9 cellular contexts compared by ENCODE assay signal in the genomic region with DNA sequence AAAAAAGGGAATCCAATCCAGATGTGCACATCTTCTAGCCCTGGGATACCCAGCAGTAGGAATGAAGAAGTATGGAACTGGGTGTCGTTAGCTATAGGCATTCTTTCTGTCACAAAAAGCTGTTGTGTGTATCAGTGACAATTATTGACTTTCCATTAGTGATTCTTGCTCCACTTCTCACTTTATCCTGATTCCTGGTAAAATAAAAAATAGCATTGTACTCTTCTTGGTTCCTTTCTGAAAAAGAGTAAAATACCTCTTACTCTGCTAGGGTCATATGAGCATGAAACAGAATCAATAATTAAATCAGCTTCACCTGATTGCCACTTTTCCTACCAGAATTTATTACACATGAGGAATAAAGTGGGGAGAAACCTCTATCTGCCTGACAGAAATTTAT. TPM values are rescaled to one million over a fixed set of nuclear protein-coding genes. Genes with fewer than 3 reads are reported as not detected.
"Had no signal": no experiment of that assay in that cellular context is flagged by ENCODE, and none has a peak within 500 bp of the region (broad histone marks: within the 10 kb centered on the region; RNA-seq: fewer than 3 reads in every experiment).

A gene (minus strand): TSS at position 101 of the 400 bp plus-strand sequence. CDS start 0 bp downstream, at position 101.

- FAIRE-seq: G401.6, GM12878, GM12891, GM12892, GM18507, GM19239 had no signal

- H3K4me3 ChIP-seq: GM12878 had no signal

- ATAC-seq: GM12878 had no signal

- DNase-seq: GDM1, GF-D8 had no signal

RNA-seq across cellular contexts. Expression of the gene that starts here (rescaled TPM):
- total RNA-seq: G401, GM12878 had no signal
- polyA plus RNA-seq: GM12878 had no signal
